1 cellular context compared by ENCODE assay signal in genomic region chr10:100570518-100570865, GRCh38.
TF ChIP-seq lines count a peak whose summit lies in the region.

No MANE protein-coding gene starts in this region.

TF ChIP-seq in HCT116, 20 proteins besides CTCF, POLR2A, EP300 and RAD21:
- 0 out of 2 replicates have a peak, but pooled peaks have one; percentile 0 for TF ChIP-seq ZFX (IDR thresholded peaks at IDR 0.05)
- TF ChIP-seq YY1 (IDR thresholded peaks at IDR 0.05; ENCODE audit: extremely low read depth, insufficient replicate concordance, low read depth, low read length), result no peak
- TF ChIP-seq ELF1 (IDR thresholded peaks at IDR 0.05; ENCODE audit: borderline replicate concordance, low read depth), result no peak
